Comparison of ENCODE assay signal across 7 cellular contexts in genomic region chr14:73786632-73786941, GRCh38.
DNase-seq lines count a peak whose midpoint lies in the region; ATAC-seq and TF ChIP-seq lines count a peak whose summit lies in the region.

No MANE protein-coding gene starts in this region.

- CTCF ChIA-PET in activated CD4-positive, alpha-beta memory T cell treated with anti-CD3 and anti-CD28 coated beads for 36 hours (lab: Charles Lee) = interaction anchor here (0.9 to 7.1 kb wide), 14 partner anchors 9 to 100 kb away, joined by 3 to 55 read pairs (median 6); partner anchors contain the start of gene ZNF410

- WGBS in trophoblast cell (ENCODE audit: extremely low coverage, insufficient coverage, insufficient read length) = no CpG with 5 or more reads among the region's 23 CpGs

- POLR2A ChIA-PET in activated CD4-positive, alpha-beta memory T cell treated with anti-CD3 and anti-CD28 coated beads for 36 hours (lab: Charles Lee) = interaction anchor here (0.7 to 7.3 kb wide), 10 partner anchors 11 to 508 kb away, joined by 3 to 211 read pairs (median 6); partner anchors contain the start of genes PNMA1 and ZNF410

- no peaks in the 10 kb centered on the region for H3K36me3 ChIP-seq in trophoblast cell (ENCODE audit: control insufficient read depth in 1 of 2, insufficient read depth in 2 of 2, low read length in 2 of 2)

- intact Hi-C loops in activated CD4-positive, alpha-beta memory T cell treated with anti-CD3 and anti-CD28 coated beads for 36 hours (cut with micrococcal nuclease) = loop anchor here (1.0 to 5.0 kb wide), 2 partner anchors 26 to 34 kb away; a partner anchor contains a TSS
- intact Hi-C loops in Right ventricle myocardium superior (cut with DNase I) = loop anchor here (5.0 to 10.0 kb wide), 2 partner anchors 34 to 62 kb away; no protein-coding TSS in a partner anchor

- no peak for TF ChIP-seq CTCF in GM13977 (IDR thresholded peaks at IDR 0.05; ENCODE audit: extremely low read depth, insufficient read depth, missing control alignments)

- H2BK120ac ChIP-seq in trophoblast cell (ENCODE audit: insufficient read depth, low read length, poor library complexity) = peak overlapping the region; percentile 90

- H3K79me1 ChIP-seq in trophoblast cell (ENCODE audit: low read length) = peaks cover 42% of the 10 kb centered on the region

- H3K9me3 ChIP-seq in trophoblast cell (ENCODE audit: insufficient read depth, low read depth, low read length) = no peaks in the 10 kb centered on the region

- H2AFZ ChIP-seq in trophoblast cell (ENCODE audit: insufficient read depth, low read length, poor library complexity) = peak overlapping the region; percentile 88

- H2BK5ac ChIP-seq in trophoblast cell (ENCODE audit: low read depth, low read length, poor library complexity) = peak overlapping the region; percentile 89

- H3K36me3 Mint-ChIP-seq in activated CD4-positive, alpha-beta memory T cell treated with anti-CD3 and anti-CD28 coated beads for 36 hours = peaks cover 8% of the 10 kb centered on the region

- H3K27me3 Mint-ChIP-seq in activated CD4-positive, alpha-beta memory T cell treated with anti-CD3 and anti-CD28 coated beads for 36 hours = no peaks in the 10 kb centered on the region

- H4K8ac ChIP-seq in trophoblast cell (ENCODE audit: low read depth, low read length) = peak overlapping the region; percentile 86

- H4K12ac ChIP-seq in trophoblast cell (ENCODE audit: low read depth, low read length) = peak overlapping the region; percentile 48

- no peak overlapping the region for H3K23ac ChIP-seq in trophoblast cell (ENCODE audit: low read length)

- peak overlapping the region; percentile 83 for H3K14ac ChIP-seq in trophoblast cell (ENCODE audit: low read length)

- H3K4me2 ChIP-seq in trophoblast cell (ENCODE audit: low read length) = peak overlapping the region; percentile 89

- H3K27ac ChIP-seq in trophoblast cell (ENCODE audit: low read depth, low read length) = peak overlapping the region; percentile 94

- H4K91ac ChIP-seq in trophoblast cell (ENCODE audit: low read depth, low read length) = peak overlapping the region; percentile 98

- in situ Hi-C loops in GM13977 (cut with MboI; ENCODE audit: low pct_unique_long_range_greater_than_20kb, low sequenced_read_pairs, unreplicated experiment) = no loop called here

- H3K27me3 ChIP-seq in trophoblast cell (ENCODE audit: insufficient read depth, low read length) = no peaks in the 10 kb centered on the region

- peak overlapping the region; percentile 23 for H2BK12ac ChIP-seq in trophoblast cell (ENCODE audit: low read length)

- peak overlapping the region; percentile 93 for H3K9ac ChIP-seq in trophoblast cell (ENCODE audit: low read length)

- peak overlapping the region; percentile 93 for H3K27ac Mint-ChIP-seq in activated CD4-positive, alpha-beta memory T cell treated with anti-CD3 and anti-CD28 coated beads for 36 hours

- peaks cover 54% of the 10 kb centered on the region for H3K4me1 Mint-ChIP-seq in activated CD4-positive, alpha-beta memory T cell treated with anti-CD3 and anti-CD28 coated beads for 36 hours (ENCODE audit: low read depth)

- H3K79me2 ChIP-seq in trophoblast cell (ENCODE audit: control insufficient read depth, insufficient read depth, low read length, poor library complexity) = peaks cover 18% of the 10 kb centered on the region

- H3K4me3 ChIP-seq in trophoblast cell (ENCODE audit: low read depth, low read length) = peak overlapping the region; percentile 85

- H2AK5ac ChIP-seq in trophoblast cell (ENCODE audit: low read length) = no peak overlapping the region

- H3K9me3 Mint-ChIP-seq in activated CD4-positive, alpha-beta memory T cell treated with anti-CD3 and anti-CD28 coated beads for 36 hours = no peaks in the 10 kb centered on the region

- peak; percentile 15 for ATAC-seq in HG02981 (IDR thresholded peaks at IDR 0.05; ENCODE audit: unreplicated experiment)
- peak; percentile 30 for ATAC-seq in Right ventricle myocardium superior (ENCODE audit: poor library complexity)

- peak overlapping the region; percentile 79 for H3K18ac ChIP-seq in trophoblast cell (ENCODE audit: low read length)

- peak overlapping the region; percentile 90 for H3K4me3 Mint-ChIP-seq in activated CD4-positive, alpha-beta memory T cell treated with anti-CD3 and anti-CD28 coated beads for 36 hours

- DNase-seq in GM13977 (ENCODE audit: low spot score) = peak; percentile 64
- no peak for DNase-seq in activated CD4-positive, alpha-beta memory T cell treated with anti-CD3 and anti-CD28 coated beads for 36 hours
- DNase-seq in Right ventricle myocardium superior = peak; percentile 69
- peak in 1 of 2 donors; percentile 54 for DNase-seq in trophoblast cell
- DNase-seq in GOT3 (lab: John Stamatoyannopoulos, UW) = no peak
- no peak for DNase-seq in dedifferentiated amniotic fluid mesenchymal stem cell (ENCODE audit: extremely low spot score)

- peaks cover 31 to 39% of the 10 kb centered on the region in 2 experiments for H3K4me1 ChIP-seq in trophoblast cell (ENCODE audit: control insufficient read depth in 1 of 2, insufficient read depth in 2 of 2, low read length in 2 of 2)

- H3K4ac ChIP-seq in trophoblast cell (ENCODE audit: low read depth, low read length) = peak overlapping the region; percentile 61

Comparison
In these comparisons a context has a peak if more than half of its experiments do, and no peak if none do; other contexts are left out.
1. DNase-seq: peak in GM13977 (single experiment) and Right ventricle myocardium superior (single experiment); none in activated CD4-positive, alpha-beta memory T cell treated with anti-CD3 and anti-CD28 coated beads for 36 hours (single experiment), GOT3 (single experiment) and dedifferentiated amniotic fluid mesenchymal stem cell (single experiment).